In the genomic region with DNA sequence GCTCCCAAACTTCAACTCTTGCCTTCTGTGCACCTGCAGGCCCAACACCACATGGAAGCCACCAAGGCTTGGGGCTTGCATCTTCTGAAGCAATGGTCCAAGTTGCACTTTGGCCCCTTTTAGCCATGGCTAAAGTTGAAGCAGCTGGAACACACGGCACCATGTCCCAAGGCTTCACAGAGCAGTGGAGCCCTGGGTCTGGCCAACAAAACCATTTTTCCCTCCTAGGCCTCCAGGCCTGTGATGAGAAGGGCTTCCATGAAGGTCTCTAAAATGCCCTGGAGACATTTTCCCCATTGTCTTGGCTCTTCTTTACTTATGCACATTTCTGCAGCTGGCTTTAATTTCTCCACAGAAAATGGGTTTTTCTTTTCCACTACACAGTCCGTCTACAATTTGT, we compare ENCODE assay signal across 28 cellular contexts.
"Had no signal": no experiment of that assay in that cellular context is flagged by ENCODE, and none has a peak within 500 bp of the region (broad histone marks: within the 10 kb centered on the region; RNA-seq: fewer than 3 reads in every experiment).

No MANE protein-coding gene starts in this region.

- ATAC-seq: effector memory CD8-positive, alpha-beta T cell; esophagus mucosa; foreskin keratinocyte; gastrocnemius medialis; gastroesophageal sphincter; heart left ventricle; heart right ventricle had no signal

- DNase-seq: colonic mucosa; cortex of kidney; dermis blood vessel endothelial cell; dorsolateral prefrontal cortex; effector CD4-positive, alpha-beta T cell; effector CD8-positive, alpha-beta T cell; effector memory CD4-positive, alpha-beta T cell; effector memory CD8-positive, alpha-beta T cell; endodermal cell; erythroblast; esophagus squamous epithelium; foreskin fibroblast; foreskin keratinocyte; foreskin melanocyte; gastrocnemius medialis; glutamatergic neuron; head of caudate nucleus; heart left ventricle; heart right ventricle had no signal

- H3K4me3 ChIP-seq: colonic mucosa, coronary artery, dorsolateral prefrontal cortex, esophagus muscularis mucosa, esophagus squamous epithelium, gastrocnemius medialis, gastroesophageal sphincter, heart left ventricle, heart right ventricle had no signal

- FAIRE-seq: colon, endometrium, endothelial cell of umbilical vein, frontal cortex had no signal

- H3K27me3 ChIP-seq: colonic mucosa, esophagus muscularis mucosa, esophagus squamous epithelium, foreskin keratinocyte, gastrocnemius medialis, gastroesophageal sphincter, heart left ventricle, heart right ventricle had no signal

- H3K9me3 ChIP-seq: colonic mucosa, esophagus muscularis mucosa, gastrocnemius medialis had no signal

- H3K27ac ChIP-seq: colonic mucosa, coronary artery, dorsolateral prefrontal cortex, epithelial cell of prostate, esophagus muscularis mucosa, esophagus squamous epithelium, foreskin keratinocyte, gastrocnemius medialis, gastroesophageal sphincter, heart left ventricle, heart right ventricle had no signal

- H3K4me1 ChIP-seq: colonic mucosa, esophagus muscularis mucosa, esophagus squamous epithelium, gastrocnemius medialis, gastroesophageal sphincter, heart left ventricle, heart right ventricle had no signal

- H3K36me3 ChIP-seq: colonic mucosa, esophagus muscularis mucosa, esophagus squamous epithelium, gastrocnemius medialis, gastroesophageal sphincter, heart left ventricle, heart right ventricle had no signal
